ENCODE assay signal across 2 cellular contexts in genomic region chr17:19017804-19018599, GRCh38.
TF ChIP-seq lines count a peak whose summit lies in the region.

No MANE protein-coding gene starts in this region.

TF ChIP-seq in A549, 52 proteins besides CTCF, POLR2A, EP300 and RAD21 (continued from another document):
- no peak for TF ChIP-seq CBX2 (IDR thresholded peaks at IDR 0.05; ENCODE audit: borderline replicate concordance, low read depth)
TF ChIP-seq in A549: peak in this region for 1.

TF ChIP-seq in GM12891, 5 proteins besides CTCF, POLR2A, EP300 and RAD21 (continued from another document):
- TF ChIP-seq TAF1 (IDR thresholded peaks at IDR 0.05; ENCODE audit: low read depth, low read length) = no peak
